In the genomic region with DNA sequence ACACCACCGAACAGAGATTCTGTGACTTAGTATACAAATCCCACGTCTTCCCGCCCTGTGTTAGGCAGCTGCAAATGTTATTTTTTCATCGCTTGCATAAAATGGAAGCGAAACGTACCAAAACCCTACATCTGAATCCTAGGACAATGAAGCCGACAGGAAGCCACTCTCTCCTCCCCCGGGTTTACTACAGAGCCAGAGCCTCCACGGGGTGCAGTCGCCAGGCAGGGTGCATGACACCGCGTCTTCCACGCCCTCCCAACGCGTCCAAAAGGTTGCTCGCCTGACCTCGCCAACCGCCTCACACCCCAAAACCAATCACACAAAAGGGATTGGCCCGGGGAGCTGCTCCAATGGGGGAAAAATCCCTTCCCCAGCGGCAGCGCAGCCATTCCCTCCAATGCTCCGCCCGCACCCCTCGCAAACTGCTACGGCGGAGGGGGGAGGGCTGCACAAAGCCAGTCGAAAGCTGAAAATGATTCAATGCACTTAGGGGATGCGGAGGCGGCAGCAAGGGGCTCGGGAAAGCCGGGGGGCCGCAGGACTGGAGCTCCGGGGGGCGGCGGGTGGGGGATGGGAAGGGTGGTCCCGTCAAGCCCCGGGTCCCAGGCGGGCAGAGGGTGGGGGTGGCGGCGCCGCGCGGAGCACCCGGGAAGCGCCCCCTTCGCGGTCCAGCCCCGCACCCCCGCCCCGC, we compare ENCODE assay signal across 1 cellular context.
TF ChIP-seq lines count a peak whose summit lies in the region.

No MANE protein-coding gene starts in this region.

TF ChIP-seq in K562, 482 proteins besides CTCF, POLR2A, EP300 and RAD21 (continued from another document):
- TF ChIP-seq, protein P1, sequence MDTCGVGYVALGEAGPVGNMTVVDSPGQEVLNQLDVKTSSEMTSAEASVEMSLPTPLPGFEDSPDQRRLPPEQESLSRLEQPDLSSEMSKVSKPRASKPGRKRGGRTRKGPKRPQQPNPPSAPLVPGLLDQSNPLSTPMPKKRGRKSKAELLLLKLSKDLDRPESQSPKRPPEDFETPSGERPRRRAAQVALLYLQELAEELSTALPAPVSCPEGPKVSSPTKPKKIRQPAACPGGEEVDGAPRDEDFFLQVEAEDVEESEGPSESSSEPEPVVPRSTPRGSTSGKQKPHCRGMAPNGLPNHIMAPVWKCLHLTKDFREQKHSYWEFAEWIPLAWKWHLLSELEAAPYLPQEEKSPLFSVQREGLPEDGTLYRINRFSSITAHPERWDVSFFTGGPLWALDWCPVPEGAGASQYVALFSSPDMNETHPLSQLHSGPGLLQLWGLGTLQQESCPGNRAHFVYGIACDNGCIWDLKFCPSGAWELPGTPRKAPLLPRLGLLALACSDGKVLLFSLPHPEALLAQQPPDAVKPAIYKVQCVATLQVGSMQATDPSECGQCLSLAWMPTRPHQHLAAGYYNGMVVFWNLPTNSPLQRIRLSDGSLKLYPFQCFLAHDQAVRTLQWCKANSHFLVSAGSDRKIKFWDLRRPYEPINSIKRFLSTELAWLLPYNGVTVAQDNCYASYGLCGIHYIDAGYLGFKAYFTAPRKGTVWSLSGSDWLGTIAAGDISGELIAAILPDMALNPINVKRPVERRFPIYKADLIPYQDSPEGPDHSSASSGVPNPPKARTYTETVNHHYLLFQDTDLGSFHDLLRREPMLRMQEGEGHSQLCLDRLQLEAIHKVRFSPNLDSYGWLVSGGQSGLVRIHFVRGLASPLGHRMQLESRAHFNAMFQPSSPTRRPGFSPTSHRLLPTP (IDR thresholded peaks at IDR 0.05; ENCODE audit: borderline replicate concordance, extremely low read depth, insufficient read length), result no peak
- TF ChIP-seq PHF20 (IDR thresholded peaks at IDR 0.05; ENCODE audit: partially characterized antibody), result no peak
- no peak for TF ChIP-seq ZNF655 (CRISPR knock-in tag; IDR thresholded peaks at IDR 0.05)
- TF ChIP-seq ZNF274 (IDR thresholded peaks at IDR 0.05; ENCODE audit: borderline replicate concordance, low read depth, low read length), result no peak
- 0 out of 2 replicates have a peak, but pooled peaks have one; percentile 52 for TF ChIP-seq NR2C2 (CRISPR knock-in tag; IDR thresholded peaks at IDR 0.05)
- TF ChIP-seq NR2C2 (tag; IDR thresholded peaks at IDR 0.05), result peak; percentile 33; the same call in 1 of the 2 replicates
- TF ChIP-seq HCFC1 (IDR thresholded peaks at IDR 0.05; ENCODE audit: low read depth, low read length), result no peak
- peak; percentile 74 for TF ChIP-seq TAF9B (IDR thresholded peaks at IDR 0.05; ENCODE audit: partially characterized antibody)
- no peak for TF ChIP-seq NCOA2 (IDR thresholded peaks at IDR 0.05; ENCODE audit: partially characterized antibody in 2 of 2)
- no peak for TF ChIP-seq ZC3H11A (IDR thresholded peaks at IDR 0.05; ENCODE audit: low read depth, low read length)
- TF ChIP-seq ZBTB17 (CRISPR knock-in tag; IDR thresholded peaks at IDR 0.05), result no peak
- peak; percentile 72 for TF ChIP-seq EP400 (IDR thresholded peaks at IDR 0.05)
- TF ChIP-seq, protein P2, sequence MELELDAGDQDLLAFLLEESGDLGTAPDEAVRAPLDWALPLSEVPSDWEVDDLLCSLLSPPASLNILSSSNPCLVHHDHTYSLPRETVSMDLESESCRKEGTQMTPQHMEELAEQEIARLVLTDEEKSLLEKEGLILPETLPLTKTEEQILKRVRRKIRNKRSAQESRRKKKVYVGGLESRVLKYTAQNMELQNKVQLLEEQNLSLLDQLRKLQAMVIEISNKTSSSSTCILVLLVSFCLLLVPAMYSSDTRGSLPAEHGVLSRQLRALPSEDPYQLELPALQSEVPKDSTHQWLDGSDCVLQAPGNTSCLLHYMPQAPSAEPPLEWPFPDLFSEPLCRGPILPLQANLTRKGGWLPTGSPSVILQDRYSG (tag; conservative IDR thresholded peaks at IDR 0.05; ENCODE audit: low read depth), result no peak
- TF ChIP-seq PHB2 (IDR thresholded peaks at IDR 0.05; ENCODE audit: low read depth), result no peak
- peak; percentile 47; the same call in 1 of the 2 replicates for TF ChIP-seq POLR2H (tag; IDR thresholded peaks at IDR 0.05; ENCODE audit: low read depth)
- no peak for TF ChIP-seq ZNF583 (CRISPR knock-in tag; IDR thresholded peaks at IDR 0.05)
- TF ChIP-seq KLF16 (IDR thresholded peaks at IDR 0.05), result peak; percentile 45
- no peak for TF ChIP-seq ZNF561 (CRISPR knock-in tag; conservative IDR thresholded peaks at IDR 0.05)
- no peak for TF ChIP-seq JUNB (CRISPR knock-in tag; conservative IDR thresholded peaks at IDR 0.05)
- TF ChIP-seq HDGF (IDR thresholded peaks at IDR 0.05), result no peak
- no peak for TF ChIP-seq RAD51 (IDR thresholded peaks at IDR 0.05; ENCODE audit: borderline replicate concordance, low read depth)
- no peak; a peak in 1 of 4 replicates for TF ChIP-seq MAZ (CRISPR knock-in tag; conservative IDR thresholded peaks at IDR 0.05 in 1 of 2, IDR thresholded peaks at IDR 0.05 in 1 of 2)
- TF ChIP-seq JUN (IDR thresholded peaks at IDR 0.05; ENCODE audit: borderline replicate concordance, low read depth, low read length), result no peak
- no peak; the same call in 1 of the 2 replicates for TF ChIP-seq JUN (CRISPR knock-in tag; IDR thresholded peaks at IDR 0.05; ENCODE audit: borderline replicate concordance)
- TF ChIP-seq FIP1L1 (IDR thresholded peaks at IDR 0.05; ENCODE audit: low read depth, low read length, poor library complexity, severe bottlenecking), result no peak
- TF ChIP-seq FOXM1 (IDR thresholded peaks at IDR 0.05; ENCODE audit: low read depth), result 0 out of 2 replicates have a peak, but pooled peaks have one; percentile 9
- TF ChIP-seq FOXM1 (CRISPR knock-in tag; IDR thresholded peaks at IDR 0.05; ENCODE audit: low read depth), result no peak
- no peak for TF ChIP-seq PHTF2 (CRISPR knock-in tag; IDR thresholded peaks at IDR 0.05)
- TF ChIP-seq CBX8 (IDR thresholded peaks at IDR 0.05; ENCODE audit: borderline replicate concordance, extremely low read depth, low read depth, low read length, poor library complexity, severe bottlenecking), result no peak
- no peak for TF ChIP-seq KLF1 (tag; IDR thresholded peaks at IDR 0.05)
- TF ChIP-seq SETDB1 (IDR thresholded peaks at IDR 0.05; ENCODE audit: low read length), result no peak
- TF ChIP-seq, protein P3, sequence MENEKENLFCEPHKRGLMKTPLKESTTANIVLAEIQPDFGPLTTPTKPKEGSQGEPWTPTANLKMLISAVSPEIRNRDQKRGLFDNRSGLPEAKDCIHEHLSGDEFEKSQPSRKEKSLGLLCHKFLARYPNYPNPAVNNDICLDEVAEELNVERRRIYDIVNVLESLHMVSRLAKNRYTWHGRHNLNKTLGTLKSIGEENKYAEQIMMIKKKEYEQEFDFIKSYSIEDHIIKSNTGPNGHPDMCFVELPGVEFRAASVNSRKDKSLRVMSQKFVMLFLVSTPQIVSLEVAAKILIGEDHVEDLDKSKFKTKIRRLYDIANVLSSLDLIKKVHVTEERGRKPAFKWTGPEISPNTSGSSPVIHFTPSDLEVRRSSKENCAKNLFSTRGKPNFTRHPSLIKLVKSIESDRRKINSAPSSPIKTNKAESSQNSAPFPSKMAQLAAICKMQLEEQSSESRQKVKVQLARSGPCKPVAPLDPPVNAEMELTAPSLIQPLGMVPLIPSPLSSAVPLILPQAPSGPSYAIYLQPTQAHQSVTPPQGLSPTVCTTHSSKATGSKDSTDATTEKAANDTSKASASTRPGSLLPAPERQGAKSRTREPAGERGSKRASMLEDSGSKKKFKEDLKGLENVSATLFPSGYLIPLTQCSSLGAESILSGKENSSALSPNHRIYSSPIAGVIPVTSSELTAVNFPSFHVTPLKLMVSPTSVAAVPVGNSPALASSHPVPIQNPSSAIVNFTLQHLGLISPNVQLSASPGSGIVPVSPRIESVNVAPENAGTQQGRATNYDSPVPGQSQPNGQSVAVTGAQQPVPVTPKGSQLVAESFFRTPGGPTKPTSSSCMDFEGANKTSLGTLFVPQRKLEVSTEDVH (IDR thresholded peaks at IDR 0.05; ENCODE audit: low read depth, partially characterized antibody), result no peak
- no peak for TF ChIP-seq BDP1 (IDR thresholded peaks at IDR 0.05; ENCODE audit: insufficient read depth, insufficient read length)
- no peak for TF ChIP-seq LEF1 (IDR thresholded peaks at IDR 0.05)
- TF ChIP-seq ZBTB8A (IDR thresholded peaks at IDR 0.05; ENCODE audit: partially characterized antibody), result no peak
- no peak for TF ChIP-seq PCBP1 (IDR thresholded peaks at IDR 0.05; ENCODE audit: low read depth, low read length, poor library complexity, severe bottlenecking)
- TF ChIP-seq ZNF717 (CRISPR knock-in tag; IDR thresholded peaks at IDR 0.05), result no peak
- TF ChIP-seq ZNF76 (CRISPR knock-in tag; IDR thresholded peaks at IDR 0.05; ENCODE audit: borderline replicate concordance), result no peak
- TF ChIP-seq RHOXF2B (CRISPR knock-in tag; conservative IDR thresholded peaks at IDR 0.05), result no peak
- TF ChIP-seq ZKSCAN8 (CRISPR knock-in tag; IDR thresholded peaks at IDR 0.05), result no peak
